18 cellular contexts compared by ENCODE assay signal in the genomic region with DNA sequence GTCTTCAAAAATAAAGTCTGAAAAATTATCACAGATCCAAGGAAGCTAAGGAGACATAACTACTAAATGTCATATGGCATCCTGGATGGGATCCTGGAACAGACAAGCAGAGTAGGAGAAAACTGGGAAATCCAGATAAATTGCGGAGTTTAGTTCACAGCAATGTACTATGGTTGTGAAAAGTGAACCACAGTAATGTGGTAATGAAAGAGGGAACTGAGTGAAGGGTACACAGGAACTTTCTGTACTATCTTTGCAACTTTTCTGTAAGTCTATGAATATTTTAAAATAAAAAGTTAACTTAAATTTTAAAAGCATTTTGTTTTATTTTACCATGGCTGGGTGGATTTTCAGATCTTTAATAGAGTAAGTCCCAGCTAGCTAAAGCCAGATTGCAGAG. TPM values are rescaled to one million over a fixed set of nuclear protein-coding genes. Genes with fewer than 3 reads are reported as not detected.
A peak's percentile ranks its signal among the peaks of the same experiment; 100 is the strongest.
DNase-seq lines count a peak whose midpoint lies in the region; ATAC-seq and TF ChIP-seq lines count a peak whose summit lies in the region.
"Had no signal": no experiment of that assay in that cellular context is flagged by ENCODE, and none has a peak within 500 bp of the region (broad histone marks: within the 10 kb centered on the region; RNA-seq: fewer than 3 reads in every experiment).

No MANE protein-coding gene starts in this region.

- H3K27ac Mint-ChIP-seq in CD4-positive, alpha-beta T cell = peak overlapping the region; percentile 77
- peak overlapping the region; percentile 11 for H3K27ac Mint-ChIP-seq in activated CD4-positive, alpha-beta memory T cell treated with anti-CD3 and anti-CD28 coated beads for 36 hours

- POLR2A ChIA-PET in CD4-positive, alpha-beta T cell (lab: Charles Lee) = interaction anchor here (1.1 to 1.7 kb wide), 9 partner anchors 9 to 307 kb away, joined by 3 to 26 read pairs (median 8); a partner anchor contains a TSS
- POLR2A ChIA-PET in activated CD4-positive, alpha-beta memory T cell treated with anti-CD3 and anti-CD28 coated beads for 36 hours (lab: Charles Lee) = interaction anchor here (2.2 kb wide), 1 partner anchor 34 kb away, joined by 7 read pairs; no protein-coding TSS in a partner anchor

- no peaks in the 10 kb centered on the region for H3K27me3 Mint-ChIP-seq in CD4-positive, alpha-beta T cell
- H3K27me3 Mint-ChIP-seq in activated CD4-positive, alpha-beta memory T cell treated with anti-CD3 and anti-CD28 coated beads for 36 hours = no peaks in the 10 kb centered on the region

- no peak for ATAC-seq in CD4-positive, alpha-beta T cell (ENCODE audit: poor library complexity)
- ATAC-seq in lower lobe of right lung = peak in 1 of 2 donors; percentile 68
- ATAC-seq in GM21737 (IDR thresholded peaks at IDR 0.05; ENCODE audit: unreplicated experiment) = no peak
- ATAC-seq in HG03342 (IDR thresholded peaks at IDR 0.05; ENCODE audit: unreplicated experiment) = no peak
- no peak for ATAC-seq in GM18858 (IDR thresholded peaks at IDR 0.05; ENCODE audit: unreplicated experiment)
- ATAC-seq: left cardiac atrium, SK-N-SH treated with all-trans-retinoic acid at 6 μM for 48 hours had no signal

- CTCF ChIA-PET in CD4-positive, alpha-beta T cell (lab: Charles Lee) = interaction anchor here (1.0 to 2.2 kb wide), 9 partner anchors 11 to 307 kb away, joined by 3 to 10 read pairs (median 4); no protein-coding TSS in a partner anchor
- CTCF ChIA-PET in activated CD4-positive, alpha-beta memory T cell treated with anti-CD3 and anti-CD28 coated beads for 36 hours (lab: Charles Lee) = interaction anchor here (1.0 to 1.6 kb wide), 2 partner anchors 12 to 207 kb away, joined by 5 to 7 read pairs; no protein-coding TSS in a partner anchor

- H3K4me1 ChIP-seq in lower lobe of right lung = peaks cover 12% of the 10 kb centered on the region

- H3K4me3 ChIP-seq in HL-60 (replicated peaks; ENCODE audit: insufficient read depth, low read length) (no peak overlapping the region), lower lobe of right lung (peak overlapping the region; percentile 11)

- H3K36me3 ChIP-seq in lower lobe of right lung = no peaks in the 10 kb centered on the region
- H3K36me3 ChIP-seq: WERI-Rb-1 had no signal

- H3K4me1 Mint-ChIP-seq in CD4-positive, alpha-beta T cell (ENCODE audit: low read depth) = peaks cover 100% of the 10 kb centered on the region
- peaks cover 91% of the 10 kb centered on the region for H3K4me1 Mint-ChIP-seq in activated CD4-positive, alpha-beta memory T cell treated with anti-CD3 and anti-CD28 coated beads for 36 hours (ENCODE audit: low read depth)

- H3K9me3 Mint-ChIP-seq in CD4-positive, alpha-beta T cell = no peaks in the 10 kb centered on the region
- peaks cover 4% of the 10 kb centered on the region for H3K9me3 Mint-ChIP-seq in activated CD4-positive, alpha-beta memory T cell treated with anti-CD3 and anti-CD28 coated beads for 36 hours

- TF ChIP-seq CTCF in CD4-positive, alpha-beta T cell (IDR thresholded peaks at IDR 0.05) = no peak
- TF ChIP-seq CTCF in HL-60 (IDR thresholded peaks at IDR 0.05; ENCODE audit: insufficient read depth, low read length) = no peak
- no peak for TF ChIP-seq CTCF in lower lobe of right lung (IDR thresholded peaks at IDR 0.05)

- intact Hi-C loops in CD4-positive, alpha-beta T cell (cut with DNase I, micrococcal nuclease) = no loop called here
- intact Hi-C loops in activated CD4-positive, alpha-beta memory T cell treated with anti-CD3 and anti-CD28 coated beads for 36 hours (cut with micrococcal nuclease) = no loop called here
- intact Hi-C loops in lower lobe of right lung (cut with DNase I) = no loop called here

- no peak overlapping the region for H3K27ac ChIP-seq in CD4-positive, alpha-beta T cell (ENCODE audit: low read depth, low read length)
- H3K27ac ChIP-seq in HL-60 (replicated peaks) = peak overlapping the region; percentile 80
- H3K27ac ChIP-seq in lower lobe of right lung = peak overlapping the region; percentile 41
- H3K27ac ChIP-seq: WERI-Rb-1 had no signal

- no peak overlapping the region for H3K4me3 Mint-ChIP-seq in CD4-positive, alpha-beta T cell
- H3K4me3 Mint-ChIP-seq in activated CD4-positive, alpha-beta memory T cell treated with anti-CD3 and anti-CD28 coated beads for 36 hours = no peak overlapping the region

- H3K9me3 ChIP-seq in CD4-positive, alpha-beta T cell (ENCODE audit: control insufficient read depth, low read length) = no peaks in the 10 kb centered on the region
- no peaks in the 10 kb centered on the region for H3K9me3 ChIP-seq in lower lobe of right lung

- DNase-seq in CD4-positive, alpha-beta T cell = no peak
- DNase-seq in HL-60 (ENCODE audit: low read depth in 1 of 2, low spot score in 1 of 2) (peak; percentile 28), lower lobe of right lung (no peak)
- DNase-seq in activated CD4-positive, alpha-beta memory T cell treated with anti-CD3 and anti-CD28 coated beads for 36 hours = no peak
- DNase-seq: caudate nucleus; hippocampal formation; left cardiac atrium; NCI-H2029 treated with DMSO at 0.1 percent for 48 hours; NCI-H524; stimulated activated CD4-positive, alpha-beta T cell treated with anti-CD3 and anti-CD28 coated beads, Interleukin-2, amount 100 ng/mL, for 48 hours; WERI-Rb-1 had no signal

- H3K36me3 Mint-ChIP-seq in CD4-positive, alpha-beta T cell (ENCODE audit: low read depth) = peaks cover 91% of the 10 kb centered on the region
- H3K36me3 Mint-ChIP-seq in activated CD4-positive, alpha-beta memory T cell treated with anti-CD3 and anti-CD28 coated beads for 36 hours = peaks cover 45% of the 10 kb centered on the region

- H3K27me3 ChIP-seq in CD4-positive, alpha-beta T cell (ENCODE audit: control insufficient read depth, insufficient read depth, low read length) = no peaks in the 10 kb centered on the region
- H3K27me3 ChIP-seq in HL-60 (ENCODE audit: insufficient read depth, poor library complexity, severe bottlenecking) (no peaks in the 10 kb centered on the region), lower lobe of right lung (ENCODE audit: low read depth) (no peaks in the 10 kb centered on the region)

RNA-seq across cellular contexts. Expression of a gene that starts 16.3 kb away (rescaled TPM):
- 10 to 100 TPM; 23.4 to 24.3 TPM for total RNA-seq in CD4-positive, alpha-beta T cell
- 10 to 100 TPM; 34.5 to 39.0 TPM for total RNA-seq in activated CD4-positive, alpha-beta memory T cell treated with anti-CD3 and anti-CD28 coated beads for 36 hours
- total RNA-seq in lower lobe of right lung = 4.0 TPM
- total RNA-seq: osteocyte had no signal

RNA-seq across cellular contexts. Expression of a gene that starts 39.5 kb away (rescaled TPM):
- not detected for total RNA-seq in CD4-positive, alpha-beta T cell
- not detected for total RNA-seq in activated CD4-positive, alpha-beta memory T cell treated with anti-CD3 and anti-CD28 coated beads for 36 hours
- total RNA-seq in lower lobe of right lung = 0.59 TPM
- total RNA-seq: left cardiac atrium, M059J, mucosa of gallbladder, osteocyte had no signal

RNA-seq across cellular contexts. Expression of a gene that starts 57.2 kb away (rescaled TPM):
- 1 to 10 TPM; 3.0 to 3.2 TPM for total RNA-seq in CD4-positive, alpha-beta T cell
- total RNA-seq in activated CD4-positive, alpha-beta memory T cell treated with anti-CD3 and anti-CD28 coated beads for 36 hours = 1 to 10 TPM; 4.9 to 6.0 TPM
- total RNA-seq in lower lobe of right lung = 7.0 TPM

Comparison
In these comparisons a context has a peak if more than half of its experiments do, and no peak if none do; other contexts are left out.
1. DNase-seq: peak in HL-60 (2 of 2); none in CD4-positive, alpha-beta T cell (0 of 10), activated CD4-positive, alpha-beta memory T cell treated with anti-CD3 and anti-CD28 coated beads for 36 hours (single experiment) and lower lobe of right lung (single experiment).